ENCODE assay signal across 8 cellular contexts in the genomic region with DNA sequence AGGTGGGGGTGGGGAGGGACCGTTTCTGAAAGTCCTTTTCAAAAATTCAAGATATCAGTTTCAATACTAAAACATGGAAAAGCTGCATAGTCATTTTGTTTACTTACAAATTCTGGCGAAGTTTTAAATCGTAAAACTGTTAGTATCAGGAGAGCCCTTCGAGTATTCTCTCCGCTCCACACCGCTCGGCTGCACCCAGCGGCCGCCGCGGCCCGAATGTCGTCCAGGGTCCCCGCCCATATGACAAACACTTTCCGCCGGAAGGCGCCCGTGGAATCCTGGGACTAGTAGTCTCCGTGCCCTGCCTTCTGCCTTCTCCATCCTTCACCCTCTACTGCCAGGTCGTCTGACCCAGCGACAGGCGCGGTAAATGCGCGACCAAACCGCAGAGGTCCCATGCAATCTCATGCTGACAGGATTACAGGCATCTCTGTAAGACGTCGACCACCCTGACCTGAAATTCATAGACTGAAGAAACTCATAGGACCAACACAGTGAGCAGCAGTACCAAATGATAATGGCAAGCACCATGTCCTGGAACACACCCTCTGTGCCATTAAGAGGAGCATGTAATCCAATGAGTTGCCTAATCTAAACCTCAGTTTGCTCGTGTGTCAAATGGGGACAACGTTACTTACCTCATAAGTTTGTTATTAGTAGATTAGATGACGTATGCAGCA. TPM values are rescaled to one million over a fixed set of nuclear protein-coding genes. Genes with fewer than 3 reads are reported as not detected.
DNase-seq lines count a peak whose midpoint lies in the region; FAIRE-seq and TF ChIP-seq lines count a peak whose summit lies in the region.

A gene (minus strand): TSS at position 218 of the 680 bp plus-strand sequence. CDS start 25,138 bp downstream, outside the sequence.

- no peaks in the 10 kb centered on the region for H3K9me3 Mint-ChIP-seq in neural progenitor cell

- no peak for TF ChIP-seq CTCF in Loucy (conservative IDR thresholded peaks at IDR 0.05; ENCODE audit: low read length)
- no peak for TF ChIP-seq CTCF in foreskin fibroblast (IDR thresholded peaks at IDR 0.05; ENCODE audit: low read depth, low read length)
- no peak for TF ChIP-seq CTCF in neural progenitor cell (IDR thresholded peaks at IDR 0.05)

- H3F3A ChIP-seq in Loucy (ENCODE audit: low read depth) (peaks cover 1% of the 10 kb centered on the region; the same call in 1 of the 2 replicates), neural progenitor cell (ENCODE audit: low read depth) (peaks cover 14% of the 10 kb centered on the region)

- TF ChIP-seq POLR2A in H54 (IDR thresholded peaks at IDR 0.05; ENCODE audit: low read depth, low read length) = peak; percentile 92

- H3K9ac ChIP-seq in Loucy (ENCODE audit: low read depth, low read length, poor library complexity, severe bottlenecking) (peak within 1 kb of the TSS; percentile 91), neural progenitor cell (peak within 1 kb of the TSS; percentile 67), subcutaneous abdominal adipose tissue (ENCODE audit: low read length in 5 of 5) (peak within 1 kb of the TSS; percentile 84 to 92 (median 91))

- H3K4me2 ChIP-seq in Loucy (ENCODE audit: low read depth, low read length, poor library complexity, severe bottlenecking) (peak within 1 kb of the TSS; percentile 69), neural progenitor cell (peak within 1 kb of the TSS; percentile 68)

- H3K27ac ChIP-seq in neural progenitor cell (no peak within 1 kb of the TSS), subcutaneous abdominal adipose tissue (ENCODE audit: low read depth, low read length) (peak within 1 kb of the TSS; percentile 81)

- H3K36me3 ChIP-seq in Loucy (ENCODE audit: insufficient read depth, low read length) = no peaks in the 10 kb centered on the region
- no peaks in the 10 kb centered on the region for H3K36me3 ChIP-seq in neural progenitor cell
- peaks cover 0 to 9% (median 5%) of the 10 kb centered on the region in 5 donors for H3K36me3 ChIP-seq in subcutaneous abdominal adipose tissue (ENCODE audit: control insufficient read depth in 5 of 5, insufficient read depth in 5 of 5, low read length in 5 of 5)

- H3K4me1 Mint-ChIP-seq in neural progenitor cell = peaks cover 35% of the 10 kb centered on the region

- H3K27me3 Mint-ChIP-seq in neural progenitor cell (ENCODE audit: insufficient read depth, low read depth) = peaks cover 7% of the 10 kb centered on the region

- peak within 1 kb of the TSS; percentile 92 for H3K27ac Mint-ChIP-seq in neural progenitor cell

- no peaks in the 10 kb centered on the region for H3K9me2 ChIP-seq in Loucy (replicated peaks; ENCODE audit: low read depth, low read length)

- H3K4me3 ChIP-seq in Loucy (ENCODE audit: low read length, poor library complexity, severe bottlenecking) (peak within 1 kb of the TSS; percentile 95), foreskin fibroblast (ENCODE audit: low read depth in 1 of 2, low read length in 2 of 2) (peak within 1 kb of the TSS; percentile 82 to 99), neural progenitor cell (peak within 1 kb of the TSS; percentile 78), subcutaneous abdominal adipose tissue (ENCODE audit: low read depth in 1 of 5, low read length in 5 of 5) (peak within 1 kb of the TSS; percentile 84 to 99 (median 91))

- H3K4me1 ChIP-seq in Loucy (ENCODE audit: insufficient read depth, low read length, poor library complexity, severe bottlenecking) (peaks cover 63% of the 10 kb centered on the region), neural progenitor cell (peaks cover 19% of the 10 kb centered on the region), subcutaneous abdominal adipose tissue (ENCODE audit: control insufficient read depth in 5 of 5, insufficient read depth in 5 of 5, low read length in 5 of 5) (peaks cover 1 to 41% (median 35%) of the 10 kb centered on the region in 5 donors)

- H3K4me3 Mint-ChIP-seq in neural progenitor cell = peak within 1 kb of the TSS; percentile 97

- no peaks in the 10 kb centered on the region for H3K9me3 ChIP-seq in Loucy (ENCODE audit: insufficient read depth, low read depth, low read length)
- no peaks in the 10 kb centered on the region for H3K9me3 ChIP-seq in neural progenitor cell (ENCODE audit: low read depth)
- no peaks in the 10 kb centered on the region for H3K9me3 ChIP-seq in subcutaneous abdominal adipose tissue (ENCODE audit: control insufficient read depth in 5 of 5, low read length in 5 of 5)

- peaks cover 40% of the 10 kb centered on the region for H4K20me1 ChIP-seq in Loucy (ENCODE audit: insufficient read depth, low read length, poor library complexity, severe bottlenecking)
- peaks cover 12% of the 10 kb centered on the region for H4K20me1 ChIP-seq in neural progenitor cell (ENCODE audit: low read depth)

- H2AFZ ChIP-seq in Loucy (ENCODE audit: low read length) = peak within 1 kb of the TSS; percentile 83
- peak within 1 kb of the TSS; percentile 77 for H2AFZ ChIP-seq in neural progenitor cell (replicated peaks)

- no peaks in the 10 kb centered on the region for H3K27me3 ChIP-seq in Loucy (ENCODE audit: insufficient read depth, low read length, poor library complexity, severe bottlenecking)
- no peaks in the 10 kb centered on the region for H3K27me3 ChIP-seq in neural progenitor cell
- no peaks in the 10 kb centered on the region for H3K27me3 ChIP-seq in subcutaneous abdominal adipose tissue (ENCODE audit: control insufficient read depth in 5 of 5, insufficient read depth in 4 of 5, low read length in 5 of 5)

- H3K79me2 ChIP-seq in Loucy (ENCODE audit: insufficient read depth, low read length) (peaks cover 59% of the 10 kb centered on the region), neural progenitor cell (ENCODE audit: low read depth) (peaks cover 48% of the 10 kb centered on the region)

- peak; percentile 69 for FAIRE-seq in H54 (lab: Jason Lieb, UNC)

- H3K36me3 Mint-ChIP-seq in neural progenitor cell = peaks cover 11% of the 10 kb centered on the region

- DNase-seq in ELR (ENCODE audit: low read depth) (peak; percentile 87), H54 (ENCODE audit: insufficient read length, low spot score) (peak; percentile 71), SIG-M5 treated with dmso at 0.1 percent for 504 hours (lab: John Stamatoyannopoulos, UW; ENCODE audit: unreplicated experiment) (peak; percentile 97), activated gamma-delta T cell treated with Interleukin-2 at 50 U/mL for 16 hours (peak; percentile 81), foreskin fibroblast (peak; percentile 78 to 93), neural progenitor cell (ENCODE audit: low spot score) (peak; percentile 93)

RNA-seq across cellular contexts. Expression of the gene that starts here (rescaled TPM):
- 53.0 and 89.5 TPM in 2 replicates for total RNA-seq in neural progenitor cell (ENCODE audit: low replicate concordance)
